ENCODE assay signal across 18 cellular contexts in genomic region chr1:17529381-17529780, GRCh38. TPM values are rescaled to one million over a fixed set of nuclear protein-coding genes. Genes with fewer than 3 reads are reported as not detected.
DNase-seq lines count a peak whose midpoint lies in the region; ATAC-seq, FAIRE-seq and TF ChIP-seq lines count a peak whose summit lies in the region.
"Had no signal": no experiment of that assay in that cellular context is flagged by ENCODE, and none has a peak within 500 bp of the region (broad histone marks: within the 10 kb centered on the region; RNA-seq: fewer than 3 reads in every experiment).

No MANE protein-coding gene starts in this region.

- H3K36me3 ChIP-seq in H1 (ENCODE audit: control insufficient read depth in 2 of 4, insufficient read depth in 4 of 4, low read length in 3 of 4), result no peaks in the 10 kb centered on the region
- peaks cover 0 to 10% (median 0%) of the 10 kb centered on the region in 3 donors for H3K36me3 ChIP-seq in esophagus squamous epithelium
- H3K36me3 ChIP-seq in transverse colon, result no peaks in the 10 kb centered on the region

- no peak overlapping the region for H3K23ac ChIP-seq in H1 (ENCODE audit: insufficient read length)

- CTCF ChIA-PET in H1 (lab: Charles Lee; ENCODE audit: partially characterized antibody), result interaction anchor here (1.0 to 86.2 kb wide), 7 partner anchors 13 to 43 kb away, joined by 3 to 1640 read pairs (median 4); no protein-coding TSS in a partner anchor
- CTCF ChIA-PET in activated CD4-positive, alpha-beta T cell treated with anti-CD3 and anti-CD28 coated beads, Interleukin-2, amount 10 ng/mL, durations not matched to agents 7 days and 5 days (lab: Charles Lee), result interaction anchor here (0.6 kb wide), 1 partner anchor 14 kb away, joined by 3 read pairs; no protein-coding TSS in a partner anchor

- no peak overlapping the region for H2AFZ ChIP-seq in H1 (ENCODE audit: low read length)
- H2AFZ ChIP-seq: GM23248 had no signal

- H3K23me2 ChIP-seq in H1 (ENCODE audit: low read depth, low read length), result peaks cover 5% of the 10 kb centered on the region; the same call in 1 of the 2 replicates

- no peak for TF ChIP-seq RAD21 in H1 (IDR thresholded peaks at IDR 0.05 in 1 of 2, conservative IDR thresholded peaks at IDR 0.05 in 1 of 2; ENCODE audit: low read depth in 2 of 2, low read length in 2 of 2)

- no peak for FAIRE-seq in H1 (lab: Jason Lieb, UNC)
- FAIRE-seq: D721Med, HepG2 had no signal

- H4K8ac ChIP-seq in H1 (ENCODE audit: extremely low read depth, insufficient read depth, low read length), result no peak overlapping the region

- no peaks in the 10 kb centered on the region for H4K20me1 ChIP-seq in H1 (replicated peaks in 1 of 2; ENCODE audit: control insufficient read depth in 1 of 2, insufficient read depth in 2 of 2, low read length in 2 of 2)

- H2BK120ac ChIP-seq in H1 (replicated peaks; ENCODE audit: low read depth, low read length), result no peak overlapping the region

- ATAC-seq in HG03439 (IDR thresholded peaks at IDR 0.05; ENCODE audit: unreplicated experiment), result no peak
- ATAC-seq: CD8-positive, alpha-beta T cell; HepG2 had no signal

- no peak overlapping the region for H3K27ac Mint-ChIP-seq in activated CD4-positive, alpha-beta T cell treated with anti-CD3 and anti-CD28 coated beads, Interleukin-2, amount 10 ng/mL, durations not matched to agents 7 days and 5 days
- H3K27ac Mint-ChIP-seq in activated CD4-positive, alpha-beta T cell treated with anti-CD3 and anti-CD28 coated beads, Interleukin-2, amount 10 ng/mL, durations not matched to agents 24 days and 14 days, result no peak overlapping the region
- H3K27ac Mint-ChIP-seq: CD14-positive monocyte; CD8-positive, alpha-beta T cell had no signal

- no peak for TF ChIP-seq EP300 in H1 (IDR thresholded peaks at IDR 0.05; ENCODE audit: borderline replicate concordance in 1 of 2, low read depth in 2 of 2, low read length in 2 of 2)
- TF ChIP-seq EP300 in transverse colon (IDR thresholded peaks at IDR 0.05; ENCODE audit: low read depth), result no peak

- peak overlapping the region; percentile 72; the same call in 1 of the 2 replicates for H2BK20ac ChIP-seq in H1 (ENCODE audit: low read length)

- H2BK5ac ChIP-seq in H1 (ENCODE audit: low read depth, low read length), result no peak overlapping the region

- H3K9me3 Mint-ChIP-seq in activated CD4-positive, alpha-beta T cell treated with anti-CD3 and anti-CD28 coated beads, Interleukin-2, amount 10 ng/mL, durations not matched to agents 7 days and 5 days, result no peaks in the 10 kb centered on the region
- H3K9me3 Mint-ChIP-seq in activated CD4-positive, alpha-beta T cell treated with anti-CD3 and anti-CD28 coated beads, Interleukin-2, amount 10 ng/mL, durations not matched to agents 24 days and 14 days, result no peaks in the 10 kb centered on the region
- H3K9me3 Mint-ChIP-seq: CD8-positive, alpha-beta T cell had no signal

- H3K27me3 Mint-ChIP-seq in activated CD4-positive, alpha-beta T cell treated with anti-CD3 and anti-CD28 coated beads, Interleukin-2, amount 10 ng/mL, durations not matched to agents 7 days and 5 days, result peaks cover 4% of the 10 kb centered on the region
- H3K27me3 Mint-ChIP-seq in activated CD4-positive, alpha-beta T cell treated with anti-CD3 and anti-CD28 coated beads, Interleukin-2, amount 10 ng/mL, durations not matched to agents 24 days and 14 days, result no peaks in the 10 kb centered on the region

- H4K5ac ChIP-seq in H1 (ENCODE audit: insufficient read length, low read depth, low read length), result no peak overlapping the region

- H3K4me1 ChIP-seq in H1 (replicated peaks in 1 of 4; ENCODE audit: control insufficient read depth in 3 of 4, insufficient read depth in 4 of 4, low read length in 3 of 4), result peaks cover 0 to 18% (median 12%) of the 10 kb centered on the region in 4 experiments; a peak in 5 of 7 replicates
- H3K4me1 ChIP-seq in esophagus squamous epithelium, result peaks cover 27 to 100% (median 64%) of the 10 kb centered on the region in 3 donors
- H3K4me1 ChIP-seq in transverse colon, result peaks cover 34 to 67% (median 48%) of the 10 kb centered on the region in 4 donors

- no peak overlapping the region for H3K14ac ChIP-seq in H1 (ENCODE audit: insufficient read length)

- H3K4ac ChIP-seq in H1 (replicated peaks; ENCODE audit: insufficient read length, low read depth, low read length), result no peak overlapping the region

- H3K36me3 Mint-ChIP-seq in activated CD4-positive, alpha-beta T cell treated with anti-CD3 and anti-CD28 coated beads, Interleukin-2, amount 10 ng/mL, durations not matched to agents 7 days and 5 days (ENCODE audit: low read depth), result no peaks in the 10 kb centered on the region
- no peaks in the 10 kb centered on the region for H3K36me3 Mint-ChIP-seq in activated CD4-positive, alpha-beta T cell treated with anti-CD3 and anti-CD28 coated beads, Interleukin-2, amount 10 ng/mL, durations not matched to agents 24 days and 14 days (ENCODE audit: low read depth)
- H3K36me3 Mint-ChIP-seq: CD14-positive monocyte; CD8-positive, alpha-beta T cell had no signal

- H3K18ac ChIP-seq in H1 (ENCODE audit: extremely low read depth, low read length), result no peak overlapping the region; the same call in 1 of the 2 replicates

- H2BK15ac ChIP-seq in H1 (ENCODE audit: low read length), result 0 out of 2 replicates have a peak overlapping the region, but pooled peaks have one; percentile 29

- no peak overlapping the region for H3K4me2 ChIP-seq in H1 (ENCODE audit: insufficient read depth in 1 of 2, low read depth in 2 of 2, low read length in 2 of 2)

- H3K27ac ChIP-seq in H1 (ENCODE audit: low read depth, low read length) (no peak overlapping the region), esophagus squamous epithelium (peak overlapping the region; percentile 36 to 93 (median 72)), transverse colon (peak overlapping the region; percentile 86 to 95 (median 92))
- H3K27ac ChIP-seq: 22Rv1, GM23248 had no signal

- H3K9me3 ChIP-seq in H1 (ENCODE audit: insufficient read depth in 2 of 2, low read depth in 1 of 2, low read length in 1 of 2), result no peaks in the 10 kb centered on the region
- H3K9me3 ChIP-seq in esophagus squamous epithelium, result no peaks in the 10 kb centered on the region
- no peaks in the 10 kb centered on the region for H3K9me3 ChIP-seq in transverse colon

- H3K4me3 ChIP-seq in H1 (ENCODE audit: extremely low read depth in 1 of 4, insufficient read depth in 2 of 4, low read depth in 3 of 4, low read length in 4 of 4) (no peak overlapping the region), esophagus squamous epithelium (no peak overlapping the region), transverse colon (no peak overlapping the region)
- H3K4me3 ChIP-seq: GM23248 had no signal

- no peaks in the 10 kb centered on the region for H3K79me1 ChIP-seq in H1 (ENCODE audit: low read depth, low read length)

- intact Hi-C loops in esophagus squamous epithelium (cut with DNase I) (no loop called here), transverse colon (cut with DNase I; ENCODE audit: low total_unique reads) (loop anchor here (5.0 kb wide), 1 partner anchor 58 kb away; no protein-coding TSS in a partner anchor)
- intact Hi-C loops in activated CD4-positive, alpha-beta T cell treated with anti-CD3 and anti-CD28 coated beads, Interleukin-2, amount 10 ng/mL, durations not matched to agents 24 days and 14 days (cut with micrococcal nuclease), result no loop called here

- no peak overlapping the region for H3K56ac ChIP-seq in H1 (replicated peaks; ENCODE audit: insufficient read length, low read depth, low read length)

- H3K4me1 Mint-ChIP-seq in activated CD4-positive, alpha-beta T cell treated with anti-CD3 and anti-CD28 coated beads, Interleukin-2, amount 10 ng/mL, durations not matched to agents 7 days and 5 days, result no peaks in the 10 kb centered on the region
- no peaks in the 10 kb centered on the region for H3K4me1 Mint-ChIP-seq in activated CD4-positive, alpha-beta T cell treated with anti-CD3 and anti-CD28 coated beads, Interleukin-2, amount 10 ng/mL, durations not matched to agents 24 days and 14 days

- H3K9ac ChIP-seq in H1 (replicated peaks in 1 of 4; ENCODE audit: extremely low read depth in 1 of 4, low read depth in 3 of 4, low read length in 3 of 4), result no peak overlapping the region
- H3K9ac ChIP-seq: GM23248 had no signal

- H2BK12ac ChIP-seq in H1 (ENCODE audit: low read depth, low read length), result no peak overlapping the region

- POLR2A ChIA-PET in H1 (lab: Charles Lee; ENCODE audit: partially characterized antibody), result interaction anchor here (1.8 to 3.5 kb wide), 3 partner anchors 9 to 19 kb away, joined by 5 to 15 read pairs (median 9); no protein-coding TSS in a partner anchor
- POLR2A ChIA-PET in activated CD4-positive, alpha-beta T cell treated with anti-CD3 and anti-CD28 coated beads, Interleukin-2, amount 10 ng/mL, durations not matched to agents 7 days and 5 days (lab: Charles Lee), result no interaction called here

- H3K27me3 ChIP-seq in H1 (replicated peaks in 1 of 4; ENCODE audit: control insufficient read depth in 3 of 4, extremely low read depth in 1 of 4, insufficient read depth in 3 of 4, low read length in 3 of 4) (no peaks in the 10 kb centered on the region), esophagus squamous epithelium (no peaks in the 10 kb centered on the region), transverse colon (no peaks in the 10 kb centered on the region)

- TF ChIP-seq POLR2A in H1 (IDR thresholded peaks at IDR 0.05; ENCODE audit: control extremely low read depth in 1 of 2, low read depth in 2 of 2, low read length in 2 of 2) (no peak), esophagus squamous epithelium (IDR thresholded peaks at IDR 0.05) (no peak), transverse colon (IDR thresholded peaks at IDR 0.05) (no peak)

- DNase-seq in DMS53 (lab: John Stamatoyannopoulos, UW) (peak; percentile 28), DMS53 treated with DMSO at 0.1 percent for 48 hours (lab: John Stamatoyannopoulos, UW; ENCODE audit: unreplicated experiment) (no peak), H1 (ENCODE audit: low read depth in 1 of 2, low spot score in 2 of 2) (no peak), esophagus squamous epithelium (lab: John Stamatoyannopoulos, UW) (no peak), transverse colon (no peak)
- no peak for DNase-seq in activated CD4-positive, alpha-beta T cell treated with anti-CD3 and anti-CD28 coated beads, Interleukin-2, amount 10 ng/mL, durations not matched to agents 7 days and 5 days
- no peak for DNase-seq in activated CD4-positive, alpha-beta T cell treated with anti-CD3 and anti-CD28 coated beads, Interleukin-2, amount 10 ng/mL, durations not matched to agents 24 days and 14 days
- DNase-seq: CD8-positive, alpha-beta T cell; COR-L47; DMS153; GF-D8; GM23248; H7 had no signal

- H4K91ac ChIP-seq in H1 (replicated peaks; ENCODE audit: insufficient read length, low read length), result no peak overlapping the region

- H3K79me2 ChIP-seq in H1 (ENCODE audit: control insufficient read depth in 1 of 2, insufficient read depth in 2 of 2, low read length in 2 of 2), result no peaks in the 10 kb centered on the region

- H3K4me3 Mint-ChIP-seq in activated CD4-positive, alpha-beta T cell treated with anti-CD3 and anti-CD28 coated beads, Interleukin-2, amount 10 ng/mL, durations not matched to agents 7 days and 5 days, result no peak overlapping the region
- H3K4me3 Mint-ChIP-seq in activated CD4-positive, alpha-beta T cell treated with anti-CD3 and anti-CD28 coated beads, Interleukin-2, amount 10 ng/mL, durations not matched to agents 24 days and 14 days, result no peak overlapping the region
- H3K4me3 Mint-ChIP-seq: CD14-positive monocyte; CD8-positive, alpha-beta T cell had no signal

- no peak for TF ChIP-seq CTCF in H1 (IDR thresholded peaks at IDR 0.05; ENCODE audit: control extremely low read depth in 1 of 3, insufficient read depth in 1 of 3, low read depth in 1 of 3, low read length in 3 of 3)
- no peak for TF ChIP-seq CTCF in esophagus squamous epithelium (IDR thresholded peaks at IDR 0.05)
- TF ChIP-seq CTCF in transverse colon (IDR thresholded peaks at IDR 0.05), result no peak

- no peak overlapping the region for H2AK5ac ChIP-seq in H1 (ENCODE audit: low read depth, low read length)

- in situ Hi-C loops in transverse colon (cut with MboI; ENCODE audit: low pct_ligation_motif_present in 1 of 4, low pct_unique_long_range_greater_than_20kb in 1 of 4, low sequenced_read_pairs in 3 of 4), result no loop called here

RNA-seq across cellular contexts. Expression of gene ARHGEF10L, which starts 10.1 kb away (rescaled TPM):
- total RNA-seq in H1 (2021; fragmentation: NEBNext Ultra II Directional; extraction: Animal tissue kit (Norgen Biotek cat#: 25700)), result 38.0 and 39.6 TPM in 2 replicates
- polyA plus RNA-seq in H1 (2011; rRNA removed), result 33.6 and 55.3 TPM in 2 replicates
- polyA plus RNA-seq in H1 (2011; cell fraction: cytosol; rRNA removed), result 43.2 TPM
- polyA plus RNA-seq in H1 (2011; cell fraction: nucleus; rRNA removed), result 171 TPM
- 23.6 to 37.7 TPM (median 33.8 TPM) in 4 replicates for polyA plus RNA-seq in H1 (2012, experiment 1 of 2)
- 27.2 TPM for polyA plus RNA-seq in H1 (2012, experiment 2 of 2)
- polyA plus RNA-seq in H1 (2013, experiment 1 of 2), result 17.0 TPM
- 16.9 TPM for polyA plus RNA-seq in H1 (2013, experiment 2 of 2)
- 46.7 and 47.4 TPM in 2 replicates for polyA minus RNA-seq in H1 (2011; rRNA and poly(A)+ RNA removed)
- polyA minus RNA-seq in H1 (2011; cell fraction: cytosol; rRNA and poly(A)+ RNA removed), result 33.8 TPM
- polyA minus RNA-seq in H1 (2011; cell fraction: nucleus; rRNA and poly(A)+ RNA removed), result 74.8 TPM
- total RNA-seq in esophagus squamous epithelium, result 10 to 100 TPM; 30.0 to 61.4 (median 44.7) TPM
- total RNA-seq in transverse colon, result 100 to 1,000 TPM; 115 to 326 (median 199) TPM
- total RNA-seq in activated CD4-positive, alpha-beta T cell treated with anti-CD3 and anti-CD28 coated beads, Interleukin-2, amount 10 ng/mL, durations not matched to agents 7 days and 5 days, result not detected
- total RNA-seq in activated CD4-positive, alpha-beta T cell treated with anti-CD3 and anti-CD28 coated beads, Interleukin-2, amount 10 ng/mL, durations not matched to agents 24 days and 14 days, result not detected in 2 replicates
- total RNA-seq: CD8-positive, alpha-beta T cell had no signal

Comparison
In these comparisons a context has a peak if more than half of its experiments do, and no peak if none do; other contexts are left out.
1. RNA of gene ARHGEF10L, which starts 10.1 kb away (total RNA-seq): 115 to 326 TPM in transverse colon, 30.0 to 61.4 TPM in esophagus squamous epithelium and 38.0 to 39.6 TPM in H1; not detected in activated CD4-positive, alpha-beta T cell treated with anti-CD3 and anti-CD28 coated beads, Interleukin-2, amount 10 ng/mL, durations not matched to agents 7 days and 5 days and not detected in activated CD4-positive, alpha-beta T cell treated with anti-CD3 and anti-CD28 coated beads, Interleukin-2, amount 10 ng/mL, durations not matched to agents 24 days and 14 days; every median in the first group is over 10 times any median in the second.